18 cellular contexts compared by ENCODE assay signal in the genomic region with DNA sequence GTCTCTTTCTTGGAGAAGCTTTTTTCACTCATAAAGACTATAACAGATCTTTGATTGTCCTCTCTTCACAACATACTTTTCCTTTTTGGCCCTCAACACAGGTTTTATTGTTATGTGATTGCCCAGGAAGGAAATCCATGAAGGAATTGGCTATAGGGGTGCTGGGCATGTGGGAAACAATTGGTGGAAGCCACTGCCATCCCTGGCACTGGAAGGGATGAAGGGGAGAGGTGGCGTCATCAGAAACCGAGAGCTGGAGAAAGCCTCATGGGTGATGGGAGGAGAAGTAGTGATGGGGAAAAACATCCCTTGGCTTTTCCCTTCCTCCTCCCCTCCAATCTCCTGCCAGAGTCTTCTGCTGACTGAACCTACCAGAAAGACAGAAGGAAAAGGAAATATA.
DNase-seq lines count a peak whose midpoint lies in the region; ATAC-seq, FAIRE-seq and TF ChIP-seq lines count a peak whose summit lies in the region.
"Had no signal": no experiment of that assay in that cellular context is flagged by ENCODE, and none has a peak within 500 bp of the region (broad histone marks: within the 10 kb centered on the region; RNA-seq: fewer than 3 reads in every experiment).

No MANE protein-coding gene starts in this region.

- DNase-seq in dermis blood vessel endothelial cell (peak; percentile 73), endothelial cell of umbilical vein (ENCODE audit: low read depth, low spot score) (peak; percentile 71), pulmonary artery endothelial cell (ENCODE audit: low read depth, low spot score) (peak; percentile 57), COLO829 (ENCODE audit: low spot score) (no peak), pons (ENCODE audit: low spot score) (no peak)
- DNase-seq: C1 segment of cervical spinal cord; Caco-2; CD4-positive, alpha-beta memory T cell; DMS153; DND-41; GM23248; H7; HCEC 1CT had no signal

- H3K36me3 ChIP-seq in endothelial cell of umbilical vein (ENCODE audit: control insufficient read depth in 2 of 2, extremely low read depth in 1 of 2, insufficient read depth in 2 of 2, low read length in 2 of 2), result no peaks in the 10 kb centered on the region

- H3K4me3 ChIP-seq in endothelial cell of umbilical vein (replicated peaks in 1 of 3; ENCODE audit: insufficient read depth in 1 of 3, low read depth in 1 of 3, low read length in 3 of 3), result no peak overlapping the region
- H3K4me3 ChIP-seq: GM23248 had no signal

- BruUV-seq in endothelial cell of umbilical vein (replicated peaks; lab: Mats Ljungman, UMichigan), result no TSS peak

- no peaks in the 10 kb centered on the region for H3K9me3 ChIP-seq in endothelial cell of umbilical vein (replicated peaks; ENCODE audit: control insufficient read depth, insufficient read depth, low read length)
- H3K9me3 ChIP-seq: Caco-2 had no signal

- no peak overlapping the region for H2AFZ ChIP-seq in endothelial cell of umbilical vein (ENCODE audit: low read depth, low read length)
- H2AFZ ChIP-seq: GM23248 had no signal

- peaks cover 5% of the 10 kb centered on the region for H3K4me1 ChIP-seq in endothelial cell of umbilical vein (ENCODE audit: control insufficient read depth, extremely low read depth, insufficient read depth, low read length)

- POLR2A ChIA-PET in endothelial cell of umbilical vein (lab: Charles Lee), result interaction anchor here (0.9 kb wide), 1 partner anchor 107 kb away, joined by 4 read pairs; a partner anchor contains a TSS

- FAIRE-seq in endothelial cell of umbilical vein (lab: Jason Lieb, UNC), result peak; percentile 84
- FAIRE-seq: G401.6, GM12892, GM19239, H1 had no signal

- H3K27ac ChIP-seq in endothelial cell of umbilical vein (ENCODE audit: insufficient read depth, low read depth, low read length), result no peak overlapping the region
- H3K27ac ChIP-seq: GM23248 had no signal

- dilution Hi-C loops in endothelial cell of umbilical vein (cut with MboI; ENCODE audit: extremely low pct_ligation_motif_present, low sequenced_read_pairs), result no loop called here

- H3K9me1 ChIP-seq in endothelial cell of umbilical vein (replicated peaks; ENCODE audit: control insufficient read depth, extremely low read depth, insufficient read depth, low read length), result no peaks in the 10 kb centered on the region

- TF ChIP-seq POLR2A in endothelial cell of umbilical vein (IDR thresholded peaks at IDR 0.05; ENCODE audit: low read depth, low read length), result no peak

- no peak overlapping the region for H3K9ac ChIP-seq in endothelial cell of umbilical vein (replicated peaks; ENCODE audit: extremely low read depth, insufficient read depth, low read length)
- H3K9ac ChIP-seq: GM23248 had no signal

- ATAC-seq in HG03139 (IDR thresholded peaks at IDR 0.05; ENCODE audit: unreplicated experiment), result no peak

- H3K79me2 ChIP-seq in endothelial cell of umbilical vein (ENCODE audit: control insufficient read depth, insufficient read depth, low read length), result no peaks in the 10 kb centered on the region

- intact Hi-C loops in endothelial cell of umbilical vein (cut with micrococcal nuclease), result loop anchor here (5.0 kb wide), 1 partner anchor 105 kb away; a partner anchor contains a TSS

- peak overlapping the region; percentile 22 for H3K4me2 ChIP-seq in endothelial cell of umbilical vein (ENCODE audit: insufficient read depth, low read length)

- TF ChIP-seq CTCF in endothelial cell of umbilical vein (IDR thresholded peaks at IDR 0.05; ENCODE audit: extremely low read depth in 1 of 2, insufficient read depth in 1 of 2, low read depth in 1 of 2, low read length in 2 of 2), result no peak

- no peaks in the 10 kb centered on the region for H4K20me1 ChIP-seq in endothelial cell of umbilical vein (replicated peaks; ENCODE audit: control insufficient read depth, extremely low read depth, insufficient read depth, low read length)

- no peaks in the 10 kb centered on the region for H3K27me3 ChIP-seq in endothelial cell of umbilical vein (ENCODE audit: control insufficient read depth in 2 of 2, insufficient read depth in 2 of 2, low read length in 2 of 2)

- CTCF ChIA-PET in endothelial cell of umbilical vein (lab: Charles Lee), result interaction anchor here (0.9 to 1.6 kb wide), 3 partner anchors 11 to 19 kb away, joined by 3 to 4 read pairs (median 4); no protein-coding TSS in a partner anchor

TF ChIP-seq in endothelial cell of umbilical vein, 7 proteins besides CTCF, POLR2A, EP300 and RAD21:
- TF ChIP-seq JUN (IDR thresholded peaks at IDR 0.05; ENCODE audit: borderline replicate concordance, insufficient read depth, insufficient read length, low read depth) (peak; percentile 17), EZH2 (IDR thresholded peaks at IDR 0.05; ENCODE audit: borderline replicate concordance, low read depth, low read length, severe bottlenecking) (no peak)
TF ChIP-seq in endothelial cell of umbilical vein: peak in this region for 1.

Comparison
In these comparisons a context has a peak if more than half of its experiments do, and no peak if none do; other contexts are left out.
1. DNase-seq: peak in dermis blood vessel endothelial cell (single experiment), endothelial cell of umbilical vein (single experiment) and pulmonary artery endothelial cell (single experiment); none in COLO829 (single experiment) and pons (single experiment).